16 cellular contexts compared by ENCODE assay signal in the genomic region with DNA sequence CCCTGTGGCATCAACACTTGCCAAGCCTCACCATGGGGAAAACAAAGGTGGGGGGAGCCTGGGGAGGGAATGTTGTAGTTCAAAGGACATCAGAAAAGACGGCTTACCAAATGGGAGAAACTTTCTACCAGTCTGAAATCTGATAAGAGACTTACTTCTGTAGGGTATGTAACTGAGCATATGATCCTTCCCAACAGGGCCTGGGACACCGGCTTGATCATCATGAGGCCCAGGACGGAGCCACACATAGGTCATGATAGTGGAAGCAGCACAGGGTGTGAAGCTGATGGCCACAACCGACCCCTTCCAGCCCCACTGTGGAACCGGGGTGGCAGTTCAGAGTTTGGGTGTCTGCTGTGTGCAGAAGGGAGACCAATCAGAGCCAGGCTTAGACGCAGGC. TPM values are rescaled to one million over a fixed set of nuclear protein-coding genes. Genes with fewer than 3 reads are reported as not detected.
A peak's percentile ranks its signal among the peaks of the same experiment; 100 is the strongest.
DNase-seq lines count a peak whose midpoint lies in the region; ATAC-seq, FAIRE-seq and TF ChIP-seq lines count a peak whose summit lies in the region.
"Had no signal": no experiment of that assay in that cellular context is flagged by ENCODE, and none has a peak within 500 bp of the region (broad histone marks: within the 10 kb centered on the region; RNA-seq: fewer than 3 reads in every experiment).

No MANE protein-coding gene starts in this region.

- H3K9me3 ChIP-seq in A549 (no peaks in the 10 kb centered on the region), PC-3 (ENCODE audit: low read length) (no peaks in the 10 kb centered on the region), endodermal cell (ENCODE audit: control insufficient read depth, low read length) (peaks cover 3% of the 10 kb centered on the region), osteoblast (ENCODE audit: low read depth, low read length) (no peaks in the 10 kb centered on the region)
- H3K9me3 ChIP-seq: mucosa of descending colon, tibial nerve had no signal

- no peak for FAIRE-seq in A549 (lab: Jason Lieb, UNC)

- no peak overlapping the region for H3K9ac ChIP-seq in PC-3 (ENCODE audit: low read length)
- no peak overlapping the region for H3K9ac ChIP-seq in endodermal cell (ENCODE audit: extremely low read depth, low read length, poor library complexity, severe bottlenecking)

- BruUV-seq in PC-3 (replicated peaks; lab: Mats Ljungman, UMichigan) = no TSS peak

- TF ChIP-seq RAD21 in A549 (conservative IDR thresholded peaks at IDR 0.05 in 1 of 2, IDR thresholded peaks at IDR 0.05 in 1 of 2) = no peak

- peak overlapping the region; percentile 61 for H3K27ac Mint-ChIP-seq in endodermal cell

- H3K79me2 ChIP-seq in PC-3 (ENCODE audit: low read length) (peaks cover 97% of the 10 kb centered on the region), osteoblast (ENCODE audit: insufficient read depth, low read length) (peaks cover 89% of the 10 kb centered on the region)

- H3K4me2 ChIP-seq in A549 = peak overlapping the region; percentile 92
- peak overlapping the region; percentile 66 for H3K4me2 ChIP-seq in PC-3 (ENCODE audit: low read length)
- peak overlapping the region; percentile 54 for H3K4me2 ChIP-seq in osteoblast (ENCODE audit: insufficient read depth, low read length)

- H3K4me1 Mint-ChIP-seq in endodermal cell = peaks cover 13% of the 10 kb centered on the region

- no peaks in the 10 kb centered on the region for H3F3A ChIP-seq in PC-3 (ENCODE audit: low read length, unreplicated experiment)

- H3K36me3 Mint-ChIP-seq in endodermal cell (ENCODE audit: low read depth) = peaks cover 13% of the 10 kb centered on the region

- H3K27me3 ChIP-seq in PC-3 (ENCODE audit: low read length) (no peaks in the 10 kb centered on the region), endodermal cell (ENCODE audit: control insufficient read depth, insufficient read depth, low read length, poor library complexity, severe bottlenecking) (peaks cover 8% of the 10 kb centered on the region), osteoblast (ENCODE audit: insufficient read depth, low read length) (no peaks in the 10 kb centered on the region)
- H3K27me3 ChIP-seq: foreskin keratinocyte, tibial nerve had no signal

- H2AFZ ChIP-seq in PC-3 (ENCODE audit: low read length) (no peak overlapping the region), osteoblast (ENCODE audit: low read length) (no peak overlapping the region)

- no peak overlapping the region for H3K4me3 Mint-ChIP-seq in endodermal cell

- POLR2A ChIA-PET in A549 (lab: Yijun Ruan, JAX) (no interaction called here), PC-3 (lab: Charles Lee; ENCODE audit: unreplicated experiment) (no interaction called here)

- peaks cover 14% of the 10 kb centered on the region; the same call in 1 of the 2 replicates for H4K20me1 ChIP-seq in PC-3 (ENCODE audit: low read length)
- H4K20me1 ChIP-seq in osteoblast (ENCODE audit: insufficient read depth, low read length) = peaks cover 3% of the 10 kb centered on the region

- TF ChIP-seq POLR2A in A549 (IDR thresholded peaks at IDR 0.05; ENCODE audit: low read length) = no peak

- WGBS in A549 (ENCODE audit: missing lambda C conversion rate) = 59% methylated on average over 6 of the region's 6 CpGs
- WGBS in endodermal cell (ENCODE audit: insufficient coverage in 1 of 2, insufficient read length in 1 of 2), 2 experiments = 96% methylated on average over 5 to 6 of the region's 6 CpGs

- no peaks in the 10 kb centered on the region; the same call in 1 of the 2 replicates for H3K36me3 ChIP-seq in PC-3 (ENCODE audit: low read depth, low read length)
- no peaks in the 10 kb centered on the region for H3K36me3 ChIP-seq in endodermal cell (ENCODE audit: control insufficient read depth, insufficient read depth, low read length)
- no peaks in the 10 kb centered on the region for H3K36me3 ChIP-seq in osteoblast (ENCODE audit: insufficient read depth, low read length)
- H3K36me3 ChIP-seq: tibial nerve had no signal

- peaks cover 2% of the 10 kb centered on the region for H3K27me3 Mint-ChIP-seq in endodermal cell (ENCODE audit: insufficient read depth)

- CTCF ChIA-PET in A549 (lab: Yijun Ruan, JAX) (interaction anchor here (0.9 kb wide), 1 partner anchor 28 kb away, joined by 5 read pairs; no protein-coding TSS in a partner anchor), PC-3 (lab: Charles Lee) (no interaction called here)

- H3K4me3 ChIP-seq in A549 (peak overlapping the region; percentile 27; the same call in 1 of the 3 replicates), PC-3 (ENCODE audit: low read length) (no peak overlapping the region), endodermal cell (ENCODE audit: low read length) (no peak overlapping the region), osteoblast (ENCODE audit: insufficient read depth, low read length) (peak overlapping the region; percentile 14)
- H3K4me3 ChIP-seq: mucosa of descending colon, tibial nerve had no signal

- DNase-seq in A549 (ENCODE audit: low read depth in 1 of 2, low spot score in 1 of 2) (no peak), PC-3 (no peak), endodermal cell (no peak), osteoblast (ENCODE audit: insufficient read length, low spot score, missing footprints) (no peak), NCI-H2196 (lab: John Stamatoyannopoulos, UW; ENCODE audit: unreplicated experiment) (no peak), SIG-M5 treated with dmso at 0.1 percent for 504 hours (lab: John Stamatoyannopoulos, UW; ENCODE audit: unreplicated experiment) (no peak)
- DNase-seq: activated CD4-positive, CD25-positive, alpha-beta regulatory T cell; activated gamma-delta T cell treated with Interleukin-2 at 50 U/mL for 16 hours; mucosa of descending colon; NCI-H2081 treated with DMSO at 0.1 percent for 48 hours; NCI-H69 had no signal

- H3K27ac ChIP-seq in A549 = peak overlapping the region; percentile 87 to 93
- H3K27ac ChIP-seq in PC-3 (ENCODE audit: low read length) = peak overlapping the region; percentile 64
- H3K27ac ChIP-seq in endodermal cell (ENCODE audit: low read depth, low read length) = no peak overlapping the region
- H3K27ac ChIP-seq in osteoblast (ENCODE audit: low read depth, low read length) = peak overlapping the region; percentile 84
- H3K27ac ChIP-seq: foreskin keratinocyte had no signal

- H3K9me3 Mint-ChIP-seq in endodermal cell = peaks cover 7% of the 10 kb centered on the region

- ATAC-seq in A549 = peak in 1 of 2 experiments; percentile 13; a peak in 3 of 6 replicates
- ATAC-seq in PC-3 = peak; percentile 23; the same call in 1 of the 2 replicates
- no peak for ATAC-seq in GM18511 (IDR thresholded peaks at IDR 0.05; ENCODE audit: unreplicated experiment)
- ATAC-seq in HG02588 (IDR thresholded peaks at IDR 0.05; ENCODE audit: unreplicated experiment) = no peak
- ATAC-seq: Panc1 had no signal

- H3K9me2 ChIP-seq in PC-3 (replicated peaks; ENCODE audit: low read length) = no peaks in the 10 kb centered on the region

- TF ChIP-seq CTCF in A549 (IDR thresholded peaks at IDR 0.05) (no peak), PC-3 (conservative IDR thresholded peaks at IDR 0.05; ENCODE audit: low read depth, low read length) (no peak), endodermal cell (conservative IDR thresholded peaks at IDR 0.05) (no peak), osteoblast (IDR thresholded peaks at IDR 0.05; ENCODE audit: extremely low read depth, low read depth, low read length) (no peak)

- H3K4me1 ChIP-seq in A549 = peaks cover 78% of the 10 kb centered on the region
- peaks cover 39% of the 10 kb centered on the region for H3K4me1 ChIP-seq in PC-3 (ENCODE audit: insufficient read depth, low read length)
- H3K4me1 ChIP-seq in endodermal cell (ENCODE audit: control insufficient read depth, insufficient read depth, low read length) = no peaks in the 10 kb centered on the region
- H3K4me1 ChIP-seq in osteoblast (ENCODE audit: insufficient read depth, low read length) = peaks cover 53% of the 10 kb centered on the region

- intact Hi-C loops in PC-3 (cut with micrococcal nuclease) = no loop called here

- no peak for TF ChIP-seq EP300 in A549 (IDR thresholded peaks at IDR 0.05)

TF ChIP-seq in A549, 52 proteins besides CTCF, POLR2A, EP300 and RAD21 (continues in another document):
- TF ChIP-seq JUN (IDR thresholded peaks at IDR 0.05) = no peak
- TF ChIP-seq NR3C1 (IDR thresholded peaks at IDR 0.05) = no peak
- TF ChIP-seq BHLHE40 (IDR thresholded peaks at IDR 0.05; ENCODE audit: low read depth, low read length) = no peak
- TF ChIP-seq, protein P1, sequence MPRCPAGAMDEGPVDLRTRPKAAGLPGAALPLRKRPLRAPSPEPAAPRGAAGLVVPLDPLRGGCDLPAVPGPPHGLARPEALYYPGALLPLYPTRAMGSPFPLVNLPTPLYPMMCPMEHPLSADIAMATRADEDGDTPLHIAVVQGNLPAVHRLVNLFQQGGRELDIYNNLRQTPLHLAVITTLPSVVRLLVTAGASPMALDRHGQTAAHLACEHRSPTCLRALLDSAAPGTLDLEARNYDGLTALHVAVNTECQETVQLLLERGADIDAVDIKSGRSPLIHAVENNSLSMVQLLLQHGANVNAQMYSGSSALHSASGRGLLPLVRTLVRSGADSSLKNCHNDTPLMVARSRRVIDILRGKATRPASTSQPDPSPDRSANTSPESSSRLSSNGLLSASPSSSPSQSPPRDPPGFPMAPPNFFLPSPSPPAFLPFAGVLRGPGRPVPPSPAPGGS (IDR thresholded peaks at IDR 0.05) = no peak
- TF ChIP-seq HOXB5 (CRISPR knock-in tag; IDR thresholded peaks at IDR 0.05) = no peak
- no peak for TF ChIP-seq CEBPB (IDR thresholded peaks at IDR 0.05)

RNA-seq across cellular contexts. Expression of gene MICAL3, which starts 51.1 kb away (rescaled TPM):
- polyA plus RNA-seq in A549 (2011; rRNA removed) = 18.7 and 20.5 TPM in 2 replicates
- polyA plus RNA-seq in A549 (2012; cell fraction: cytosol; rRNA removed) = 13.3 and 17.7 TPM in 2 replicates
- 74.0 and 74.6 TPM in 2 replicates for polyA plus RNA-seq in A549 (2012; cell fraction: nucleus; rRNA removed)
- 30.1 to 35.1 TPM (median 30.3 TPM) in 3 replicates for polyA plus RNA-seq in A549 (2017; fragmentation: RNase III; extraction: RNeasy Plus Mini Kit Qiagen cat#74134 plus additional on column Dnase treatment)
- 28.0 and 34.1 TPM in 2 replicates for polyA minus RNA-seq in A549 (2011; rRNA and poly(A)+ RNA removed)
- 23.7 and 27.8 TPM in 2 replicates for total RNA-seq in PC-3 (2014; rRNA removed)
- total RNA-seq in endodermal cell = 10 to 100 TPM; 42.8 to 48.1 TPM
- polyA plus RNA-seq in endodermal cell (2013, experiment 1 of 2) = 18.1 TPM
- polyA plus RNA-seq in endodermal cell (2013, experiment 2 of 2) = 18.8 TPM
- total RNA-seq in osteoblast = 35.1 and 39.5 TPM in 2 replicates

Comparison
In these comparisons a context has a peak if more than half of its experiments do, and no peak if none do; other contexts are left out.
1. H3K4me3 ChIP-seq: peak in A549 (single experiment) and osteoblast (single experiment); none in PC-3 (single experiment) and endodermal cell (single experiment).
2. Peak in every context shown above with its lines, with median percentiles within 50 percentile points of each other: H3K4me2 ChIP-seq.